Comparison of ENCODE assay signal across 8 cellular contexts in genomic region chr4:143184217-143184502, GRCh38. TPM values are rescaled to one million over a fixed set of nuclear protein-coding genes. Genes with fewer than 3 reads are reported as not detected.
A peak's percentile ranks its signal among the peaks of the same experiment; 100 is the strongest.
DNase-seq lines count a peak whose midpoint lies in the region; ATAC-seq and TF ChIP-seq lines count a peak whose summit lies in the region.

No MANE protein-coding gene starts in this region.

- peak; percentile 15 for ATAC-seq in GM21423 (IDR thresholded peaks at IDR 0.05; ENCODE audit: unreplicated experiment)

- H3K27me3 ChIP-seq in GM06990 (replicated peaks; ENCODE audit: control insufficient read depth, insufficient read depth, low read length) (no peaks in the 10 kb centered on the region), HUES48 (ENCODE audit: control insufficient read depth, insufficient read depth, low read length) (no peaks in the 10 kb centered on the region), kidney epithelial cell (ENCODE audit: control insufficient read depth, insufficient read depth, low read length) (no peaks in the 10 kb centered on the region)

- DNase-seq in GM06990 (ENCODE audit: extremely low read depth, insufficient read length) (no peak), kidney epithelial cell (ENCODE audit: low read depth) (no peak), substantia nigra (lab: John Stamatoyannopoulos, UW) (peak in 7 of 49 donors; percentile 27 to 70 (median 40)), posterior vena cava (ENCODE audit: low spot score) (no peak)
- no peak for DNase-seq in activated CD4-positive, alpha-beta T cell treated with anti-CD3 and anti-CD28 coated beads, Interleukin-2, amount 50 U/mL, for 1 hour

- TF ChIP-seq CTCF in GM06990 (IDR thresholded peaks at IDR 0.05; ENCODE audit: insufficient read depth, low read length, poor library complexity, severe bottlenecking) (no peak), kidney epithelial cell (IDR thresholded peaks at IDR 0.05; ENCODE audit: insufficient read depth, low read length, poor library complexity, severe bottlenecking) (no peak)

- intact Hi-C loops in posterior vena cava (cut with DNase I): no loop called here

- peaks cover 13% of the 10 kb centered on the region; the same call in 1 of the 2 replicates for H3K4me1 ChIP-seq in HUES48 (ENCODE audit: control insufficient read depth, insufficient read depth, low read length)

- H3K36me3 ChIP-seq in GM06990 (ENCODE audit: control insufficient read depth, insufficient read depth, low read length) (no peaks in the 10 kb centered on the region), HUES48 (ENCODE audit: control insufficient read depth, insufficient read depth, low read length) (peaks cover 14% of the 10 kb centered on the region), kidney epithelial cell (ENCODE audit: control insufficient read depth, insufficient read depth, low read length) (no peaks in the 10 kb centered on the region)

- no peaks in the 10 kb centered on the region for H3K9me3 ChIP-seq in HUES48 (ENCODE audit: control insufficient read depth, insufficient read depth, low read length)

- H3K27ac ChIP-seq in HUES48 (ENCODE audit: low read depth, low read length): peak overlapping the region; percentile 97
- H3K27ac ChIP-seq in angular gyrus (ENCODE audit: low read depth, low read length): peak overlapping the region; percentile 83
- peak overlapping the region; percentile 88 for H3K27ac ChIP-seq in substantia nigra (ENCODE audit: low read depth, low read length, poor library complexity, severe bottlenecking)

- peak overlapping the region; percentile 74 for H3K4me3 ChIP-seq in GM06990 (replicated peaks; ENCODE audit: low read depth, low read length)
- peak overlapping the region; percentile 92 for H3K4me3 ChIP-seq in HUES48 (ENCODE audit: low read depth, low read length)
- H3K4me3 ChIP-seq in kidney epithelial cell (ENCODE audit: low read depth, low read length): peak overlapping the region; percentile 67

- peak overlapping the region; percentile 91 for H3K9ac ChIP-seq in HUES48 (ENCODE audit: low read depth, low read length)

RNA-seq across cellular contexts. Expression of gene USP38, which starts 0.6 kb away (rescaled TPM):
- total RNA-seq in kidney epithelial cell: 27.7 and 30.5 TPM in 2 replicates
- 10 to 100 TPM; 15.4 to 18.3 TPM for total RNA-seq in posterior vena cava
